Comparison of ENCODE assay signal across 8 cellular contexts in genomic region chr19:9835507-9835949, GRCh38. TPM values are rescaled to one million over a fixed set of nuclear protein-coding genes. Genes with fewer than 3 reads are reported as not detected.
DNase-seq lines count a peak whose midpoint lies in the region; ATAC-seq and TF ChIP-seq lines count a peak whose summit lies in the region.

No MANE protein-coding gene starts in this region.

- no peak for ATAC-seq in CD8-positive, alpha-beta T cell
- peak; percentile 15 for ATAC-seq in RWPE2 (ENCODE audit: low read depth)
- ATAC-seq in GM18870 (IDR thresholded peaks at IDR 0.05; ENCODE audit: unreplicated experiment) = no peak

- H3K4me1 ChIP-seq in CD8-positive, alpha-beta T cell (ENCODE audit: insufficient read depth, low read length) = peaks cover 15% of the 10 kb centered on the region
- no peaks in the 10 kb centered on the region for H3K4me1 ChIP-seq in RWPE2 (ENCODE audit: insufficient read depth, poor library complexity, severe bottlenecking)
- H3K4me1 ChIP-seq in rectal smooth muscle tissue (ENCODE audit: control insufficient read depth, insufficient read depth, low read length) = peaks cover 12% of the 10 kb centered on the region

- no peaks in the 10 kb centered on the region for H3K27me3 ChIP-seq in CD8-positive, alpha-beta T cell (ENCODE audit: insufficient read depth, low read length)
- no peaks in the 10 kb centered on the region for H3K27me3 ChIP-seq in H7 (ENCODE audit: control insufficient read depth, insufficient read depth, low read length)
- H3K27me3 ChIP-seq in RWPE2 (ENCODE audit: insufficient read depth, poor library complexity, severe bottlenecking) = no peaks in the 10 kb centered on the region
- no peaks in the 10 kb centered on the region for H3K27me3 ChIP-seq in rectal smooth muscle tissue (ENCODE audit: control insufficient read depth, insufficient read depth, low read length)

- intact Hi-C loops in CD8-positive, alpha-beta T cell (cut with DNase I, micrococcal nuclease) = loop anchor here (1.0 to 10.0 kb wide), 6 partner anchors 8 to 269 kb away; partner anchors contain the start of genes ANGPTL6 (in 2 of the 2), FBXL12 (in 2 of the 2), PPAN (in 2 of the 2) and UBL5 (in 2 of the 2)

- H3K27ac Mint-ChIP-seq in CD8-positive, alpha-beta T cell = no peak overlapping the region

- H3K9me3 ChIP-seq in CD8-positive, alpha-beta T cell (ENCODE audit: low read length) = no peaks in the 10 kb centered on the region
- H3K9me3 ChIP-seq in RWPE2 (ENCODE audit: severe bottlenecking) = no peaks in the 10 kb centered on the region

- H3K4me1 Mint-ChIP-seq in CD8-positive, alpha-beta T cell (ENCODE audit: low read depth) = peaks cover 20% of the 10 kb centered on the region

- H3K36me3 Mint-ChIP-seq in CD8-positive, alpha-beta T cell = peaks cover 32% of the 10 kb centered on the region

- peak overlapping the region; percentile 66 for H3K27ac ChIP-seq in CD8-positive, alpha-beta T cell (ENCODE audit: low read depth, low read length)
- H3K27ac ChIP-seq in RWPE2 (ENCODE audit: poor library complexity, severe bottlenecking) (no peak overlapping the region), rectal smooth muscle tissue (ENCODE audit: low read depth, low read length) (peak overlapping the region; percentile 51)

- peak overlapping the region; percentile 83 for H3K4me3 Mint-ChIP-seq in CD8-positive, alpha-beta T cell

- peak overlapping the region; percentile 94 for H3K4me3 ChIP-seq in CD8-positive, alpha-beta T cell (ENCODE audit: low read depth, low read length)
- peak overlapping the region; percentile 87 for H3K4me3 ChIP-seq in H7 (ENCODE audit: insufficient read depth, low read depth, low read length)
- H3K4me3 ChIP-seq in RWPE2 (ENCODE audit: severe bottlenecking) = peak overlapping the region; percentile 71
- peak overlapping the region; percentile 92 for H3K4me3 ChIP-seq in fibroblast of the aortic adventitia (ENCODE audit: low read depth, low read length)
- peak overlapping the region; percentile 95 for H3K4me3 ChIP-seq in rectal smooth muscle tissue (ENCODE audit: low read length)

- CTCF ChIA-PET in CD8-positive, alpha-beta T cell (lab: Charles Lee) = interaction anchor here (1.1 to 1.9 kb wide), 4 partner anchors 21 to 80 kb away, joined by 3 to 11 read pairs (median 4); no protein-coding TSS in a partner anchor

- POLR2A ChIA-PET in CD8-positive, alpha-beta T cell (lab: Charles Lee) = interaction anchor here (0.9 to 2.7 kb wide), 6 partner anchors 14 to 285 kb away, joined by 3 to 12 read pairs (median 4); partner anchors contain the start of genes FBXL12 and ZNF846

- DNase-seq in CD8-positive, alpha-beta T cell = no peak
- DNase-seq in H7 (no peak), RWPE2 (ENCODE audit: low spot score) (no peak), fibroblast of the aortic adventitia (ENCODE audit: low read depth) (no peak), AG08395 (ENCODE audit: low spot score) (no peak), COR-L47 (lab: John Stamatoyannopoulos, UW) (no peak)

- no peak overlapping the region for H3K9ac ChIP-seq in rectal smooth muscle tissue (ENCODE audit: low read length)

- no peaks in the 10 kb centered on the region for H3K27me3 Mint-ChIP-seq in CD8-positive, alpha-beta T cell (ENCODE audit: low read depth)

- TF ChIP-seq CTCF in CD8-positive, alpha-beta T cell (IDR thresholded peaks at IDR 0.05) = no peak
- TF ChIP-seq CTCF in RWPE2 (IDR thresholded peaks at IDR 0.05; ENCODE audit: poor library complexity, severe bottlenecking) (no peak), fibroblast of the aortic adventitia (IDR thresholded peaks at IDR 0.05; ENCODE audit: insufficient read depth, low read length) (no peak)

- H3K36me3 ChIP-seq in CD8-positive, alpha-beta T cell (ENCODE audit: insufficient read depth, low read length) = peaks cover 21% of the 10 kb centered on the region
- peaks cover 5% of the 10 kb centered on the region for H3K36me3 ChIP-seq in H7 (replicated peaks; ENCODE audit: control insufficient read depth, insufficient read depth, low read length)
- H3K36me3 ChIP-seq in RWPE2 (ENCODE audit: low read depth) = peaks cover 28% of the 10 kb centered on the region
- H3K36me3 ChIP-seq in rectal smooth muscle tissue (ENCODE audit: control insufficient read depth, insufficient read depth, low read length) = peaks cover 10% of the 10 kb centered on the region

- H3K9me3 Mint-ChIP-seq in CD8-positive, alpha-beta T cell = no peaks in the 10 kb centered on the region

RNA-seq across cellular contexts. Expression of gene PIN1, which starts 0.4 kb away (rescaled TPM):
- 10 to 100 TPM; 42.4 to 42.7 TPM for total RNA-seq in CD8-positive, alpha-beta T cell
- 180 and 208 TPM in 2 replicates for total RNA-seq in H7 (2014; rRNA removed; shearing (Covaris generic))
- 18.6 and 59.7 TPM in 2 replicates for total RNA-seq in fibroblast of the aortic adventitia (ENCODE audit: low replicate concordance)

RNA-seq across cellular contexts. Expression of gene UBL5, which starts 7.8 kb away (rescaled TPM):
- total RNA-seq in CD8-positive, alpha-beta T cell = 100 to 1,000 TPM; 161 to 173 TPM
- total RNA-seq in H7 (2014; rRNA removed; shearing (Covaris generic)) = 266 and 288 TPM in 2 replicates
- total RNA-seq in fibroblast of the aortic adventitia (ENCODE audit: low replicate concordance) = 83.8 and 272 TPM in 2 replicates

RNA-seq across cellular contexts. Expression of gene FBXL12, which starts 16.6 kb away (rescaled TPM):
- 10 to 100 TPM; 38.9 to 41.3 TPM for total RNA-seq in CD8-positive, alpha-beta T cell
- 31.2 and 36.4 TPM in 2 replicates for total RNA-seq in H7 (2014; rRNA removed; shearing (Covaris generic))
- total RNA-seq in fibroblast of the aortic adventitia (ENCODE audit: low replicate concordance) = 14.4 and 27.8 TPM in 2 replicates
